8 cellular contexts compared by ENCODE assay signal in genomic region chr22:24521791-24522245, GRCh38. TPM values are rescaled to one million over a fixed set of nuclear protein-coding genes. Genes with fewer than 3 reads are reported as not detected.
DNase-seq lines count a peak whose midpoint lies in the region; ATAC-seq and TF ChIP-seq lines count a peak whose summit lies in the region.

No MANE protein-coding gene starts in this region.

- H3K9me3 ChIP-seq in DOHH2 (ENCODE audit: control insufficient read depth, insufficient read depth, low read length) (no peaks in the 10 kb centered on the region), left ventricle myocardium inferior (replicated peaks) (no peaks in the 10 kb centered on the region)

- no peaks in the 10 kb centered on the region for H3K36me3 Mint-ChIP-seq in activated T-helper 2 cell treated with anti-CD3 and anti-CD28 coated beads, Interferon-gamma antibody, Interleukin-2, Interleukin-4, amounts not matched to agents 10 μg/mL and 5 μg/mL and 100 μg/mL, durations not matched to agents 14 hours and 24 hours and 36 hours (ENCODE audit: low read depth)

- H3K9me3 Mint-ChIP-seq in activated T-helper 2 cell treated with anti-CD3 and anti-CD28 coated beads, Interferon-gamma antibody, Interleukin-2, Interleukin-4, amounts not matched to agents 10 μg/mL and 5 μg/mL and 100 μg/mL, durations not matched to agents 14 hours and 24 hours and 36 hours: no peaks in the 10 kb centered on the region

- H3F3A ChIP-seq in DOHH2 (ENCODE audit: control insufficient read depth, insufficient read depth): no peaks in the 10 kb centered on the region

- no peak overlapping the region for H3K4me2 ChIP-seq in DOHH2 (ENCODE audit: low read length)

- no peaks in the 10 kb centered on the region for H3K79me2 ChIP-seq in DOHH2 (ENCODE audit: control insufficient read depth, low read length)

- H3K27ac ChIP-seq in DOHH2 (ENCODE audit: low read depth, low read length): no peak overlapping the region
- H3K27ac ChIP-seq in left ventricle myocardium inferior (replicated peaks): no peak overlapping the region

- H4K20me1 ChIP-seq in DOHH2 (ENCODE audit: control insufficient read depth, insufficient read depth, low read depth, low read length): no peaks in the 10 kb centered on the region

- H3K27ac Mint-ChIP-seq in activated T-helper 2 cell treated with anti-CD3 and anti-CD28 coated beads, Interferon-gamma antibody, Interleukin-2, Interleukin-4, amounts not matched to agents 10 μg/mL and 5 μg/mL and 100 μg/mL, durations not matched to agents 14 hours and 24 hours and 36 hours: no peak overlapping the region

- H3K4me3 ChIP-seq in DOHH2 (ENCODE audit: low read length): no peak overlapping the region
- no peak overlapping the region for H3K4me3 ChIP-seq in Jurkat, Clone E6-1 (ENCODE audit: low read length)
- H3K4me3 ChIP-seq in left ventricle myocardium inferior: no peak overlapping the region

- intact Hi-C loops in activated T-helper 2 cell treated with anti-CD3 and anti-CD28 coated beads, Interferon-gamma antibody, Interleukin-2, Interleukin-4, amounts not matched to agents 10 μg/mL and 5 μg/mL and 100 μg/mL, durations not matched to agents 14 hours and 24 hours and 36 hours (cut with micrococcal nuclease): no loop called here
- intact Hi-C loops in left ventricle myocardium inferior (cut with micrococcal nuclease): loop anchor here (10.0 kb wide), 1 partner anchor 197 kb away; no protein-coding TSS in a partner anchor

- peaks cover 6% of the 10 kb centered on the region for H3K27me3 Mint-ChIP-seq in activated T-helper 2 cell treated with anti-CD3 and anti-CD28 coated beads, Interferon-gamma antibody, Interleukin-2, Interleukin-4, amounts not matched to agents 10 μg/mL and 5 μg/mL and 100 μg/mL, durations not matched to agents 14 hours and 24 hours and 36 hours (ENCODE audit: low read depth)

- H3K4me3 Mint-ChIP-seq in activated T-helper 2 cell treated with anti-CD3 and anti-CD28 coated beads, Interferon-gamma antibody, Interleukin-2, Interleukin-4, amounts not matched to agents 10 μg/mL and 5 μg/mL and 100 μg/mL, durations not matched to agents 14 hours and 24 hours and 36 hours (ENCODE audit: low read depth): no peak overlapping the region

- TF ChIP-seq CTCF in DOHH2 (IDR thresholded peaks at IDR 0.05; ENCODE audit: low read depth, low read length, poor library complexity, severe bottlenecking) (peak; percentile 67), left ventricle myocardium inferior (IDR thresholded peaks at IDR 0.05; ENCODE audit: borderline replicate concordance) (peak; percentile 60)

- no peak for ATAC-seq in GM18519 (IDR thresholded peaks at IDR 0.05; ENCODE audit: low FRiP score, unreplicated experiment)
- ATAC-seq in GM21447 (IDR thresholded peaks at IDR 0.05; ENCODE audit: unreplicated experiment): no peak

- no peaks in the 10 kb centered on the region for H3K36me3 ChIP-seq in DOHH2 (ENCODE audit: control insufficient read depth, low read length)
- no peaks in the 10 kb centered on the region for H3K36me3 ChIP-seq in left ventricle myocardium inferior

- H3K4me1 ChIP-seq in DOHH2 (ENCODE audit: control insufficient read depth, low read length) (peaks cover 17% of the 10 kb centered on the region), left ventricle myocardium inferior (peaks cover 21% of the 10 kb centered on the region)

- DNase-seq in Jurkat, Clone E6-1 (ENCODE audit: low read depth, low spot score): peak; percentile 48
- peak; percentile 25 for DNase-seq in NOMO-1 treated with dmso at 0.1 percent for 144 hours (lab: John Stamatoyannopoulos, UW; ENCODE audit: unreplicated experiment)
- peak; percentile 26 for DNase-seq in activated T-helper 2 cell treated with anti-CD3 and anti-CD28 coated beads, Interferon-gamma antibody, Interleukin-2, Interleukin-4, amounts not matched to agents 10 μg/mL and 5 μg/mL and 100 μg/mL, durations not matched to agents 14 hours and 24 hours and 36 hours (ENCODE audit: low spot score)
- DNase-seq in left ventricle myocardium inferior: no peak
- DNase-seq in stimulated activated CD4-positive, alpha-beta T cell treated with anti-CD3 and anti-CD28 coated beads, Interleukin-12 subunit alpha, Interleukin-12 subunit beta, amount 100 ng/mL, for 4 hours: peak; percentile 17

- H3K4me1 Mint-ChIP-seq in activated T-helper 2 cell treated with anti-CD3 and anti-CD28 coated beads, Interferon-gamma antibody, Interleukin-2, Interleukin-4, amounts not matched to agents 10 μg/mL and 5 μg/mL and 100 μg/mL, durations not matched to agents 14 hours and 24 hours and 36 hours (ENCODE audit: low read depth): peaks cover 11% of the 10 kb centered on the region

- no peaks in the 10 kb centered on the region for H3K9me2 ChIP-seq in DOHH2 (replicated peaks; ENCODE audit: control insufficient read depth, low read length)

- H3K27me3 ChIP-seq in DOHH2 (ENCODE audit: control insufficient read depth, low read length) (peaks cover 4% of the 10 kb centered on the region), left ventricle myocardium inferior (ENCODE audit: low read depth) (no peaks in the 10 kb centered on the region)

RNA-seq across cellular contexts. Expression of gene UPB1, which starts 26.7 kb away (rescaled TPM):
- polyA plus RNA-seq in Jurkat, Clone E6-1 (2012; ENCODE audit: insufficient read depth, insufficient read length): not detected
- total RNA-seq in activated T-helper 2 cell treated with anti-CD3 and anti-CD28 coated beads, Interferon-gamma antibody, Interleukin-2, Interleukin-4, amounts not matched to agents 10 μg/mL and 5 μg/mL and 100 μg/mL, durations not matched to agents 14 hours and 24 hours and 36 hours: 0.09 and 0.11 TPM in 2 replicates
- 1.1 TPM for total RNA-seq in left ventricle myocardium inferior

RNA-seq across cellular contexts. Expression of gene GUCD1, which starts 33.1 kb away (rescaled TPM):
- 74.9 TPM for polyA plus RNA-seq in Jurkat, Clone E6-1 (2012; ENCODE audit: insufficient read depth, insufficient read length)
- 115 and 128 TPM in 2 replicates for total RNA-seq in activated T-helper 2 cell treated with anti-CD3 and anti-CD28 coated beads, Interferon-gamma antibody, Interleukin-2, Interleukin-4, amounts not matched to agents 10 μg/mL and 5 μg/mL and 100 μg/mL, durations not matched to agents 14 hours and 24 hours and 36 hours
- total RNA-seq in left ventricle myocardium inferior: 203 TPM

RNA-seq across cellular contexts. Expression of gene SNRPD3, which starts 34.0 kb away (rescaled TPM):
- polyA plus RNA-seq in Jurkat, Clone E6-1 (2012; ENCODE audit: insufficient read depth, insufficient read length): 480 TPM
- total RNA-seq in activated T-helper 2 cell treated with anti-CD3 and anti-CD28 coated beads, Interferon-gamma antibody, Interleukin-2, Interleukin-4, amounts not matched to agents 10 μg/mL and 5 μg/mL and 100 μg/mL, durations not matched to agents 14 hours and 24 hours and 36 hours: 148 and 160 TPM in 2 replicates
- 69.9 TPM for total RNA-seq in left ventricle myocardium inferior
